ENCODE assay signal across 13 cellular contexts in genomic region chr6:96015321-96015790, GRCh38. TPM values are rescaled to one million over a fixed set of nuclear protein-coding genes. Genes with fewer than 3 reads are reported as not detected.
DNase-seq lines count a peak whose midpoint lies in the region; ATAC-seq, FAIRE-seq and TF ChIP-seq lines count a peak whose summit lies in the region.
"Had no signal": no experiment of that assay in that cellular context is flagged by ENCODE, and none has a peak within 500 bp of the region (broad histone marks: within the 10 kb centered on the region; RNA-seq: fewer than 3 reads in every experiment).

No MANE protein-coding gene starts in this region.

- intact Hi-C loops in CD14-positive monocyte (cut with micrococcal nuclease): no loop called here

- H3K18ac ChIP-seq in H1 (ENCODE audit: extremely low read depth, low read length): peak overlapping the region; percentile 19; the same call in 1 of the 2 replicates

- no peaks in the 10 kb centered on the region for H3K79me1 ChIP-seq in H1 (ENCODE audit: low read depth, low read length)

- no peak overlapping the region for H3K4me3 Mint-ChIP-seq in effector memory CD8-positive, alpha-beta T cell
- H3K4me3 Mint-ChIP-seq in CD14-positive monocyte: peak overlapping the region in 1 of 2 donors; percentile 55

- DNase-seq in DMS53 treated with DMSO at 0.1 percent for 48 hours (lab: John Stamatoyannopoulos, UW; ENCODE audit: unreplicated experiment) (peak; percentile 40), NCI-H2171 treated with DMSO at 0.1 percent for 48 hours (lab: John Stamatoyannopoulos, UW) (peak; percentile 94), H1 (ENCODE audit: low read depth in 1 of 2, low spot score in 2 of 2) (peak in 1 of 2 experiments; percentile 74), nucleus accumbens (lab: John Stamatoyannopoulos, UW) (peak in 52 of 56 donors; percentile 70 to 96 (median 89)), NOMO-1 treated with DMSO at 0.1 percent for 48 hours (lab: John Stamatoyannopoulos, UW; ENCODE audit: unreplicated experiment) (no peak), CD14-positive monocyte (ENCODE audit: low spot score) (no peak)
- DNase-seq in effector memory CD8-positive, alpha-beta T cell: no peak
- DNase-seq: activated T-cell treated with anti-CD3 and anti-CD28 coated beads, Interleukin-2, amount 50 U/mL, for 48 hours; DND-41; SIG-M5 had no signal

- CTCF ChIA-PET in H1 (lab: Charles Lee; ENCODE audit: partially characterized antibody): interaction anchor here (0.6 to 1.4 kb wide), 9 partner anchors 10 to 1067 kb away, joined by 3 to 5 read pairs (median 3); no protein-coding TSS in a partner anchor

- peaks cover 3% of the 10 kb centered on the region for H3K36me3 Mint-ChIP-seq in effector memory CD8-positive, alpha-beta T cell (ENCODE audit: insufficient read depth)
- no peaks in the 10 kb centered on the region for H3K36me3 Mint-ChIP-seq in CD14-positive monocyte

- peaks cover 0 to 3% of the 10 kb centered on the region in 2 donors for H3K9me3 Mint-ChIP-seq in effector memory CD8-positive, alpha-beta T cell
- H3K9me3 Mint-ChIP-seq in CD14-positive monocyte: peaks cover 0 to 7% (median 0%) of the 10 kb centered on the region in 7 donors

- H3K4me2 ChIP-seq in H1 (ENCODE audit: insufficient read depth in 1 of 2, low read depth in 2 of 2, low read length in 2 of 2): peak overlapping the region; percentile 95 to 99

- peaks cover 15% of the 10 kb centered on the region for H3K23me2 ChIP-seq in H1 (ENCODE audit: low read depth, low read length)

- POLR2A ChIA-PET in H1 (lab: Charles Lee; ENCODE audit: partially characterized antibody): interaction anchor here (0.9 to 1.8 kb wide), 6 partner anchors 8 to 245 kb away, joined by 3 to 7 read pairs (median 4); no protein-coding TSS in a partner anchor

- H2BK20ac ChIP-seq in H1 (ENCODE audit: low read length): no peak overlapping the region

- H3K79me2 ChIP-seq in H1 (ENCODE audit: control insufficient read depth in 1 of 2, insufficient read depth in 2 of 2, low read length in 2 of 2): no peaks in the 10 kb centered on the region

- H3K9ac ChIP-seq in H1 (replicated peaks in 1 of 4; ENCODE audit: extremely low read depth in 1 of 4, low read depth in 3 of 4, low read length in 3 of 4): peak overlapping the region; percentile 35 to 85 (median 82)

- H2BK120ac ChIP-seq in H1 (replicated peaks; ENCODE audit: low read depth, low read length): no peak overlapping the region

- WGBS in H1 (ENCODE audit: extremely low coverage in 1 of 2, insufficient coverage in 1 of 2, insufficient read length in 1 of 2, insufficient replicate concordance in 2 of 2, low coverage in 1 of 2, low lambda C conversion rate in 2 of 2, missing lambda C conversion rate in 1 of 2), 2 experiments: 2% methylated on average over 21 of the region's 26 CpGs; no CpG with 5 or more reads in 1 of the 2 experiments

- FAIRE-seq in H1 (lab: Jason Lieb, UNC): no peak

- no peak for ATAC-seq in GM18870 (IDR thresholded peaks at IDR 0.05; ENCODE audit: unreplicated experiment)
- ATAC-seq in effector memory CD8-positive, alpha-beta T cell (replicated peaks): no peak

- no peak overlapping the region for H4K5ac ChIP-seq in H1 (ENCODE audit: insufficient read length, low read depth, low read length)

- H2BK5ac ChIP-seq in H1 (ENCODE audit: low read depth, low read length): peak overlapping the region; percentile 80; the same call in 1 of the 2 replicates

- H2BK12ac ChIP-seq in H1 (ENCODE audit: low read depth, low read length): peak overlapping the region; percentile 80

- no peak overlapping the region for H3K23ac ChIP-seq in H1 (ENCODE audit: insufficient read length)

- no peak overlapping the region for H3K27ac Mint-ChIP-seq in effector memory CD8-positive, alpha-beta T cell
- no peak overlapping the region for H3K27ac Mint-ChIP-seq in CD14-positive monocyte

- no peaks in the 10 kb centered on the region for H3K36me3 ChIP-seq in H1 (ENCODE audit: control insufficient read depth in 2 of 4, insufficient read depth in 4 of 4, low read length in 3 of 4)

- H4K8ac ChIP-seq in H1 (ENCODE audit: extremely low read depth, insufficient read depth, low read length): peak overlapping the region; percentile 75

- H3K9me3 ChIP-seq in H1 (ENCODE audit: insufficient read depth in 2 of 2, low read depth in 1 of 2, low read length in 1 of 2): no peaks in the 10 kb centered on the region

- TF ChIP-seq RAD21 in H1 (IDR thresholded peaks at IDR 0.05 in 1 of 2, conservative IDR thresholded peaks at IDR 0.05 in 1 of 2; ENCODE audit: low read depth in 2 of 2, low read length in 2 of 2): no peak

- H4K91ac ChIP-seq in H1 (replicated peaks; ENCODE audit: insufficient read length, low read length): peak overlapping the region; percentile 6

- H2AK5ac ChIP-seq in H1 (ENCODE audit: low read depth, low read length): no peak overlapping the region

- peaks cover 0 to 5% of the 10 kb centered on the region in 2 donors for H3K4me1 Mint-ChIP-seq in effector memory CD8-positive, alpha-beta T cell (ENCODE audit: low read depth in 2 of 2)
- H3K4me1 Mint-ChIP-seq in CD14-positive monocyte: no peaks in the 10 kb centered on the region

- TF ChIP-seq POLR2A in H1 (IDR thresholded peaks at IDR 0.05; ENCODE audit: control extremely low read depth in 1 of 2, low read depth in 2 of 2, low read length in 2 of 2): peak in 1 of 2 experiments; percentile 75; a peak in 2 of 3 replicates

- peak overlapping the region; percentile 82 to 85 (median 84) for H3K4me3 ChIP-seq in H1 (ENCODE audit: extremely low read depth in 1 of 4, insufficient read depth in 2 of 4, low read depth in 3 of 4, low read length in 4 of 4)

- H2BK15ac ChIP-seq in H1 (ENCODE audit: low read length): no peak overlapping the region

- 0 out of 4 replicates have a peak, but pooled peaks of 1 of the 3 experiments have one; percentile 3 for TF ChIP-seq CTCF in H1 (IDR thresholded peaks at IDR 0.05; ENCODE audit: control extremely low read depth in 1 of 3, insufficient read depth in 1 of 3, low read depth in 1 of 3, low read length in 3 of 3)
- no peak for TF ChIP-seq CTCF in CD14-positive monocyte (IDR thresholded peaks at IDR 0.05)

- no peak for TF ChIP-seq EP300 in H1 (IDR thresholded peaks at IDR 0.05; ENCODE audit: borderline replicate concordance in 1 of 2, low read depth in 2 of 2, low read length in 2 of 2)

- no peak overlapping the region for H3K4ac ChIP-seq in H1 (replicated peaks; ENCODE audit: insufficient read length, low read depth, low read length)

- peaks cover 0 to 4% (median 0%) of the 10 kb centered on the region in 4 experiments; a peak in 4 of 7 replicates for H3K4me1 ChIP-seq in H1 (replicated peaks in 1 of 4; ENCODE audit: control insufficient read depth in 3 of 4, insufficient read depth in 4 of 4, low read length in 3 of 4)

- H2AFZ ChIP-seq in H1 (ENCODE audit: low read length): peak overlapping the region; percentile 92

- peaks cover 0 to 6% (median 0%) of the 10 kb centered on the region in 4 experiments; a peak in 3 of 7 replicates for H3K27me3 ChIP-seq in H1 (replicated peaks in 1 of 4; ENCODE audit: control insufficient read depth in 3 of 4, extremely low read depth in 1 of 4, insufficient read depth in 3 of 4, low read length in 3 of 4)

- H3K27me3 Mint-ChIP-seq in effector memory CD8-positive, alpha-beta T cell: peaks cover 21 to 24% of the 10 kb centered on the region in 2 donors
- H3K27me3 Mint-ChIP-seq in CD14-positive monocyte (ENCODE audit: low read depth in 3 of 3): peaks cover 22 to 27% (median 23%) of the 10 kb centered on the region in 3 donors

- no peak overlapping the region for H3K14ac ChIP-seq in H1 (ENCODE audit: insufficient read length)

- no peaks in the 10 kb centered on the region for H4K20me1 ChIP-seq in H1 (replicated peaks in 1 of 2; ENCODE audit: control insufficient read depth in 1 of 2, insufficient read depth in 2 of 2, low read length in 2 of 2)

- peak overlapping the region; percentile 79 for H3K27ac ChIP-seq in H1 (ENCODE audit: low read depth, low read length)

- no peak overlapping the region for H3K56ac ChIP-seq in H1 (replicated peaks; ENCODE audit: insufficient read length, low read depth, low read length)

TF ChIP-seq in H1, 55 proteins besides CTCF, POLR2A, EP300 and RAD21 (continues in another document):
- TF ChIP-seq KDM1A (IDR thresholded peaks at IDR 0.05; ENCODE audit: borderline replicate concordance, low read length): 0 out of 2 replicates have a peak, but pooled peaks have one; percentile 1
- peak in 1 of 2 experiments; percentile 45; a peak in 1 of 4 replicates for TF ChIP-seq HDAC2 (IDR thresholded peaks at IDR 0.05; ENCODE audit: borderline replicate concordance in 1 of 2, low read depth in 2 of 2, low read length in 2 of 2)
- no peak for TF ChIP-seq BCL11A (IDR thresholded peaks at IDR 0.05; ENCODE audit: low read depth in 2 of 2, low read length in 2 of 2)
- TF ChIP-seq TBP (IDR thresholded peaks at IDR 0.05; ENCODE audit: low read depth, low read length): 0 out of 2 replicates have a peak, but pooled peaks have one; percentile 20
- TF ChIP-seq TAF7 (optimal IDR thresholded peaks at IDR 0.05; ENCODE audit: borderline replicate concordance, low read depth, low read length): no peak
- no peak for TF ChIP-seq BACH1 (IDR thresholded peaks at IDR 0.05; ENCODE audit: low read length)
- TF ChIP-seq CHD2 (IDR thresholded peaks at IDR 0.05; ENCODE audit: low read length): no peak
- no peak for TF ChIP-seq CHD1 (IDR thresholded peaks at IDR 0.05; ENCODE audit: low read depth, low read length)
- 0 out of 2 replicates have a peak, but pooled peaks have one; percentile 6 for TF ChIP-seq CREB1 (IDR thresholded peaks at IDR 0.05)
- peak; percentile 48; the same call in 1 of the 2 replicates for TF ChIP-seq PHF8 (conservative IDR thresholded peaks at IDR 0.05; ENCODE audit: low read depth, low read length)
- TF ChIP-seq SP2 (IDR thresholded peaks at IDR 0.05; ENCODE audit: low read length): no peak
- peak; percentile 81 for TF ChIP-seq TAF1 (IDR thresholded peaks at IDR 0.05; ENCODE audit: low read depth, low read length)
- TF ChIP-seq SIRT6 (IDR thresholded peaks at IDR 0.05; ENCODE audit: low read length): no peak
- peak; percentile 28; the same call in 1 of the 2 replicates for TF ChIP-seq RBBP5 (IDR thresholded peaks at IDR 0.05; ENCODE audit: borderline replicate concordance, low read depth, low read length)
- TF ChIP-seq KDM4A (IDR thresholded peaks at IDR 0.05; ENCODE audit: low read depth, low read length, severe bottlenecking): peak; percentile 48

RNA-seq across cellular contexts. Expression of gene FUT9, which starts 0.4 kb away (rescaled TPM):
- total RNA-seq in H1 (2021; fragmentation: NEBNext Ultra II Directional; extraction: Animal tissue kit (Norgen Biotek cat#: 25700)): 4.0 and 4.9 TPM in 2 replicates
- 0.53 and 0.85 TPM in 2 replicates for polyA plus RNA-seq in H1 (2011; rRNA removed)
- 1.0 TPM for polyA plus RNA-seq in H1 (2011; cell fraction: cytosol; rRNA removed)
- 1.2 TPM for polyA plus RNA-seq in H1 (2011; cell fraction: nucleus; rRNA removed)
- polyA plus RNA-seq in H1 (2012, experiment 1 of 2): 0.80 to 2.1 TPM (median 1.2 TPM) in 4 replicates
- polyA plus RNA-seq in H1 (2012, experiment 2 of 2): 0.17 TPM
- 3.2 TPM for polyA plus RNA-seq in H1 (2013, experiment 1 of 2)
- 3.1 TPM for polyA plus RNA-seq in H1 (2013, experiment 2 of 2)
- 3.1 and 5.1 TPM in 2 replicates for polyA minus RNA-seq in H1 (2011; rRNA and poly(A)+ RNA removed)
- polyA minus RNA-seq in H1 (2011; cell fraction: cytosol; rRNA and poly(A)+ RNA removed): 3.1 TPM
- 16.5 TPM for polyA minus RNA-seq in H1 (2011; cell fraction: nucleus; rRNA and poly(A)+ RNA removed)
- polyA plus RNA-seq in CD14-positive monocyte: not detected
- total RNA-seq: fibroblast of lung, right cardiac atrium had no signal
- polyA plus RNA-seq: fibroblast of lung, right cardiac atrium had no signal

Comparison
In these comparisons a context has a peak if more than half of its experiments do, and no peak if none do; other contexts are left out.
1. DNase-seq: peak in DMS53 treated with DMSO at 0.1 percent for 48 hours (single experiment), NCI-H2171 treated with DMSO at 0.1 percent for 48 hours (single experiment) and nucleus accumbens (52 of 56); none in NOMO-1 treated with DMSO at 0.1 percent for 48 hours (single experiment), effector memory CD8-positive, alpha-beta T cell (0 of 3) and CD14-positive monocyte (single experiment).